In the genomic region with DNA sequence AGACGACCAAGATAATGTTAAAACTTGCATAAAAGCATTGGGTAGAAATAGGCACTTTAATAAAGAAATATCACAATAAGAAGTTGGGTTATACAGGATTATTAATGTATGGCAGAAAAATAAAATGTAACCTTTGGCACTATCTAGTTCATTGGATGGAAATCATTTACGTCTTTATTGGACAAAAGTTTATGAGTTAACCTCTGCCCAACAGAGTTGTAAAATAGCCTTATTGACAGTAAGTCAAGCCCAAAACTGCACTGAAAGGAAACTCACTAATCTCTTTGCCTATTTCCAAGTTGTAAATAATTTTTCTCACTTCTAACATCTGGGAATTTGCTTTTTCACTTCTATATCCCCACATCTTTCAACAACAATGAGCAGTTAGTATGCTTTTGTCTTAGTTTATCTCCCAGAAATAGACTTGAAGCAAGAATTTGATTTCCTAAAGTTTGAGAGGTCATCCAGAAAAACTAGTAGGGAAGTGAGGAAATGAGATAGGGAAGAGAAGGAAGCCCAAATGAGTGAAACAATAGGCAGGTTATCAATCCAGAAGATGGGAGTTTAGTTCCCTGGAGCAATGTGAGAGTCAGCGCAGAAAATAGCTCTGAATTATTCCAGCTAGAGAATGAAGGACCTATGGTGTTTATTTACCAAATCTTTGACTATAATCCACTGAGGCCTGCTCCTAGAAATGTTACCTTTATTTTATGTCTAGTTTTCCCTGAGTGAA, we compare ENCODE assay signal across 26 cellular contexts.
"Had no signal": no experiment of that assay in that cellular context is flagged by ENCODE, and none has a peak within 500 bp of the region (broad histone marks: within the 10 kb centered on the region; RNA-seq: fewer than 3 reads in every experiment).

No MANE protein-coding gene starts in this region.

- H3K36me3 ChIP-seq: ascending aorta, breast epithelium, cardiac muscle cell, esophagus muscularis mucosa, gastrocnemius medialis had no signal

- H3K27ac ChIP-seq: ascending aorta, breast epithelium, cardiac muscle cell, coronary artery, dorsolateral prefrontal cortex, esophagus muscularis mucosa, foreskin keratinocyte, gastrocnemius medialis had no signal

- ATAC-seq: activated CD4-positive, alpha-beta T cell treated with anti-CD3 and anti-CD28 coated beads for 36 hours; activated CD8-positive, alpha-beta memory T cell treated with anti-CD3 and anti-CD28 coated beads, Interleukin-2, amount 10 ng/mL, durations not matched to agents 7 days and 5 days; activated CD8-positive, alpha-beta T cell treated with anti-CD3 and anti-CD28 coated beads, Interleukin-2, amount 10 ng/mL, durations not matched to agents 7 days and 5 days; foreskin keratinocyte; gastrocnemius medialis had no signal

- H3K9me3 ChIP-seq: ascending aorta, breast epithelium, esophagus muscularis mucosa, gastrocnemius medialis had no signal

- DNase-seq: activated CD4-positive, alpha-beta memory T cell treated with anti-CD3 and anti-CD28 coated beads for 36 hours; activated CD4-positive, alpha-beta T cell treated with anti-CD3 and anti-CD28 coated beads for 36 hours; activated CD4-positive, alpha-beta T cell treated with anti-CD3 and anti-CD28 coated beads, Interleukin-2, amount 10 ng/mL, durations not matched to agents 24 days and 14 days; activated CD4-positive, CD25-positive, alpha-beta regulatory T cell; activated CD4-positive, CD25-positive, alpha-beta regulatory T cell treated with anti-CD3 and anti-CD28 coated beads, Interleukin-2, amount 50 U/mL, for 72 hours; activated CD8-positive, alpha-beta memory T cell treated with anti-CD3 and anti-CD28 coated beads, Interleukin-2, amount 10 ng/mL, durations not matched to agents 7 days and 5 days; activated CD8-positive, alpha-beta memory T cell treated with anti-CD3 and anti-CD28 coated beads, Interleukin-2, amount 50 U/mL, for 4 hours; activated CD8-positive, alpha-beta T cell treated with anti-CD3 and anti-CD28 coated beads, Interleukin-2, amount 10 ng/mL, durations not matched to agents 7 days and 5 days; activated effector memory CD4-positive, alpha-beta T cell treated with anti-CD3 and anti-CD28 coated beads, Interleukin-2, amount 50 U/mL, for 16 hours; activated naive CD4-positive, alpha-beta T cell treated with anti-CD3 and anti-CD28 coated beads for 36 hours; activated naive CD8-positive, alpha-beta T cell treated with anti-CD3 and anti-CD28 coated beads, Interleukin-2, amount 10 ng/mL, durations not matched to agents 7 days and 5 days; activated T-cell treated with anti-CD3 and anti-CD28 coated beads, Interleukin-2, amount 50 U/mL, for 1 hour; activated T-cell treated with anti-CD3 and anti-CD28 coated beads, Interleukin-2, amount 50 U/mL, for 48 hours; central memory CD4-positive, alpha-beta T cell; cerebellar nuclear complex; dorsolateral prefrontal cortex; effector memory CD4-positive, alpha-beta T cell; endodermal cell; erythroblast; foreskin keratinocyte; gastrocnemius medialis had no signal

- H3K4me3 ChIP-seq: ascending aorta, breast epithelium, cardiac muscle cell, coronary artery, dorsolateral prefrontal cortex, esophagus muscularis mucosa, gastrocnemius medialis had no signal

- H3K4me1 ChIP-seq: ascending aorta, breast epithelium, foreskin keratinocyte, gastrocnemius medialis had no signal

- H3K27me3 ChIP-seq: ascending aorta, breast epithelium, cardiac muscle cell, dorsolateral prefrontal cortex, esophagus muscularis mucosa, foreskin keratinocyte, gastrocnemius medialis had no signal
